In the genomic region with DNA sequence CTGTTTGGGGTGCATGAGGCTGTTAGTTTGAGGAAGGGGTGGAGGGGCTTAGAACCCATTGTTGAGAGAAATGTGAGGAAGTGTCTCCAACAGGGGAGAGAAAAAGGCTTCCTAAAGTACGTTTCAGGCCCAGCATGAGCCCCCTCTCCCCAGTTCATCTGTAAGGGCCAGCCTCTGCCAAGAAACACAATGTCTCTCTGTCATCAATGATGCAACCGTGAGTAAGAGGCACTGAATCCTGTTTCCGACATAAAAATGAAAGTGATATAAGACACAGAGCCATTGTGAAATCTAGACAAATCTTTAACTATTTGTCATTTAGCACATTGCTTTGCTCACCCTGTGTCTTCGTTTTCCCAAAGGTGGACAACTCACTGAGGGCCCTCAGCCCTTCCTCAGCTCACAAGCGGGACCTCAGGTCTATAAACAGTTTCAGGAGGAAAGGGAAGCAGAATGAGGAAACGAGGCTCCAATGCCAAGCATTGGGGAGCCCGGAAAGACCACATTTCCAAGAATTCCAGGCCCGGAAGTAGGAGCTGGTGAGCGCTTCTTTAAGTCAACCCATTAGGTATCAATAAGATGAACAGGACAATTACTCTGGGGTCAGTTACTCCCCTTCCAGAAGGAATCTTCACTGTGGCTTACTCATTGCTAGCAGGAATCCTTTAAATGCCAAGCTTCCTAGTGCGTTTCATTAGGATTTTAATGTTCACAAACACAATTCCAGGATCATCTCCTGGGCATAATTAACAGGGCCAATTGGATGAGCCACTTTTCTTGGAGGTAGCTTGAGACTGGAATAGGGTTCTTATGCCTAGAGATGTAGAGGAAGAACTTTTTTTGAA, we compare ENCODE assay signal across 8 cellular contexts. TPM values are rescaled to one million over a fixed set of nuclear protein-coding genes. Genes with fewer than 3 reads are reported as not detected.
A peak's percentile ranks its signal among the peaks of the same experiment; 100 is the strongest.
DNase-seq lines count a peak whose midpoint lies in the region; ATAC-seq and TF ChIP-seq lines count a peak whose summit lies in the region.
"Had no signal": no experiment of that assay in that cellular context is flagged by ENCODE, and none has a peak within 500 bp of the region (broad histone marks: within the 10 kb centered on the region; RNA-seq: fewer than 3 reads in every experiment).

No MANE protein-coding gene starts in this region.

- peaks cover 19% of the 10 kb centered on the region for H3K4me1 ChIP-seq in adipocyte (ENCODE audit: control insufficient read depth, insufficient read depth, low read length)
- H3K4me1 ChIP-seq in thoracic aorta (ENCODE audit: control insufficient read depth in 1 of 2, low read depth in 2 of 2): peaks cover 0 to 15% of the 10 kb centered on the region in 2 donors

- H3K27ac ChIP-seq in HL-60 (replicated peaks) (no peak overlapping the region; the same call in 1 of the 2 replicates), thoracic aorta (no peak overlapping the region)

- H3K36me3 ChIP-seq in adipocyte (ENCODE audit: control insufficient read depth, insufficient read depth, low read length, severe bottlenecking) (no peaks in the 10 kb centered on the region), thoracic aorta (no peaks in the 10 kb centered on the region)

- no peak for TF ChIP-seq CTCF in HL-60 (IDR thresholded peaks at IDR 0.05; ENCODE audit: insufficient read depth, low read length)
- no peak for TF ChIP-seq CTCF in thoracic aorta (IDR thresholded peaks at IDR 0.05)

- intact Hi-C loops in left ventricle myocardium superior (cut with micrococcal nuclease): no loop called here

- peak; percentile 91 for ATAC-seq in left ventricle myocardium superior
- peak; percentile 62 for ATAC-seq in thoracic aorta (ENCODE audit: insufficient number of reproducible peaks, low FRiP score, low read depth)
- no peak for ATAC-seq in HG03521 (IDR thresholded peaks at IDR 0.05; ENCODE audit: unreplicated experiment)
- ATAC-seq in HG03565 (IDR thresholded peaks at IDR 0.05; ENCODE audit: unreplicated experiment): no peak

- peak; percentile 30 to 39 for DNase-seq in HL-60 (ENCODE audit: low read depth in 1 of 2, low spot score in 1 of 2)
- DNase-seq in adipocyte (ENCODE audit: low read depth): peak; percentile 97
- DNase-seq in left ventricle myocardium superior: no peak
- peak; percentile 8 for DNase-seq in thoracic aorta (ENCODE audit: low spot score)
- no peak for DNase-seq in GM19240 (ENCODE audit: insufficient read length, low spot score)
- DNase-seq: activated CD4-positive, alpha-beta T cell treated with anti-CD3 and anti-CD28 coated beads, Interleukin-2, amount 50 U/mL, for 1 hour had no signal

- H3K9me3 ChIP-seq in adipocyte (ENCODE audit: control insufficient read depth, low read length) (no peaks in the 10 kb centered on the region), thoracic aorta (no peaks in the 10 kb centered on the region)

- H3K9ac ChIP-seq in adipocyte (ENCODE audit: low read length): peak overlapping the region; percentile 71

- no peak overlapping the region for H3K4me3 ChIP-seq in HL-60 (replicated peaks; ENCODE audit: insufficient read depth, low read length)
- H3K4me3 ChIP-seq in adipocyte (ENCODE audit: low read length): peak overlapping the region; percentile 67
- peak overlapping the region; percentile 22 for H3K4me3 ChIP-seq in thoracic aorta

- H3K27me3 ChIP-seq in HL-60 (ENCODE audit: insufficient read depth, poor library complexity, severe bottlenecking) (no peaks in the 10 kb centered on the region), adipocyte (replicated peaks; ENCODE audit: control insufficient read depth, insufficient read depth, low read length) (no peaks in the 10 kb centered on the region), thoracic aorta (replicated peaks; ENCODE audit: insufficient read depth) (no peaks in the 10 kb centered on the region)

RNA-seq across cellular contexts. Expression of a gene that starts 59.0 kb away (rescaled TPM):
- total RNA-seq in left ventricle myocardium superior: 30.5 TPM
- 100 to 1,000 TPM in 1 of 2 donors, 10 to 100 TPM in 1; 70.6 to 213 TPM for total RNA-seq in thoracic aorta

Comparison
In these comparisons a context has a peak if more than half of its experiments do, and no peak if none do; other contexts are left out.
1. DNase-seq: peak in HL-60 (2 of 2), adipocyte (single experiment) and thoracic aorta (single experiment); none in left ventricle myocardium superior (single experiment) and GM19240 (single experiment).
2. ATAC-seq: peak in left ventricle myocardium superior (single experiment) and thoracic aorta (single experiment); none in HG03521 (single experiment) and HG03565 (single experiment).